Comparison of ENCODE assay signal across 8 cellular contexts in genomic region chr11:126317681-126318641, GRCh38. TPM values are rescaled to one million over a fixed set of nuclear protein-coding genes. Genes with fewer than 3 reads are reported as not detected.
DNase-seq lines count a peak whose midpoint lies in the region; ATAC-seq and TF ChIP-seq lines count a peak whose summit lies in the region.

No MANE protein-coding gene starts in this region.

- H3K4me2 ChIP-seq in BLaER1 = peak overlapping the region; percentile 91

- H3K4me1 ChIP-seq in BLaER1 (peaks cover 49% of the 10 kb centered on the region), gastrocnemius medialis (peaks cover 26 to 28% of the 10 kb centered on the region in 2 donors)

- peaks cover 30% of the 10 kb centered on the region for H3K36me3 Mint-ChIP-seq in activated T-cell treated with anti-CD3 and anti-CD28 coated beads, Interleukin-2, amount 50 U/mL, for 4 hours (ENCODE audit: insufficient read depth)

- in situ Hi-C loops in gastrocnemius medialis (cut with MboI; ENCODE audit: low sequenced_read_pairs in 4 of 4) = loop anchor here (10.0 to 25.0 kb wide), 3 partner anchors 157 to 169 kb away; no protein-coding TSS in a partner anchor

- no peaks in the 10 kb centered on the region for H3K27me3 Mint-ChIP-seq in activated T-cell treated with anti-CD3 and anti-CD28 coated beads, Interleukin-2, amount 50 U/mL, for 4 hours (ENCODE audit: low read depth)

- CTCF ChIA-PET in GM10248 (lab: Yijun Ruan, JAX) = interaction anchor here (0.7 to 4.2 kb wide), 8 partner anchors 8 to 163 kb away, joined by 3 to 28 read pairs (median 5); partner anchors contain the start of gene DCPS

- TF ChIP-seq CTCF in gastrocnemius medialis (IDR thresholded peaks at IDR 0.05 in 4 of 5, conservative IDR thresholded peaks at IDR 0.05 in 1 of 5) = no peak
- TF ChIP-seq CTCF in GM10248 (IDR thresholded peaks at IDR 0.05; ENCODE audit: control extremely low read depth, extremely low read depth, low read depth, missing control alignments) = no peak

- POLR2A ChIA-PET in GM10248 (lab: Yijun Ruan, JAX) = no interaction called here

- intact Hi-C loops in Right ventricle myocardium superior (cut with DNase I) = no loop called here
- intact Hi-C loops in gastrocnemius medialis (cut with DNase I; ENCODE audit: low total_unique reads) = loop anchor here (1.0 to 10.0 kb wide), 2 partner anchors 98 to 677 kb away; no protein-coding TSS in a partner anchor

- H3K27ac ChIP-seq in BLaER1 (peak overlapping the region; percentile 79), gastrocnemius medialis (peak overlapping the region; percentile 70 to 84 (median 82))

- ATAC-seq in GM19328 (IDR thresholded peaks at IDR 0.05; ENCODE audit: unreplicated experiment) (peak; percentile 2), HG03520 (IDR thresholded peaks at IDR 0.05; ENCODE audit: unreplicated experiment) (peak; percentile 11), Right ventricle myocardium superior (ENCODE audit: poor library complexity) (peak; percentile 92), gastrocnemius medialis (peak; percentile 89 to 92)
- ATAC-seq in activated T-cell treated with anti-CD3 and anti-CD28 coated beads, Interleukin-2, amount 50 U/mL, for 4 hours = peak; percentile 62 to 68

- no peaks in the 10 kb centered on the region for H3K27me3 ChIP-seq in BLaER1
- H3K27me3 ChIP-seq in gastrocnemius medialis = no peaks in the 10 kb centered on the region

- no peak for TF ChIP-seq POLR2A in gastrocnemius medialis (IDR thresholded peaks at IDR 0.05)

- peak overlapping the region; percentile 66 for H3K9ac ChIP-seq in BLaER1

- no peak for DNase-seq in activated T-cell treated with anti-CD3 and anti-CD28 coated beads, Interleukin-2, amount 50 U/mL, for 4 hours
- DNase-seq in Right ventricle myocardium superior (peak; percentile 87), gastrocnemius medialis (peak; percentile 71 to 84), GM10248 (ENCODE audit: extremely low spot score) (no peak), RPMI8226 (no peak)

- peaks cover 39% of the 10 kb centered on the region for H3K4me1 Mint-ChIP-seq in activated T-cell treated with anti-CD3 and anti-CD28 coated beads, Interleukin-2, amount 50 U/mL, for 4 hours (ENCODE audit: low read depth)

- H3K9me3 Mint-ChIP-seq in activated T-cell treated with anti-CD3 and anti-CD28 coated beads, Interleukin-2, amount 50 U/mL, for 4 hours = peaks cover 10% of the 10 kb centered on the region

- H4K20me1 ChIP-seq in BLaER1 = peaks cover 5% of the 10 kb centered on the region; the same call in 1 of the 2 replicates

- H3K4me3 Mint-ChIP-seq in activated T-cell treated with anti-CD3 and anti-CD28 coated beads, Interleukin-2, amount 50 U/mL, for 4 hours = peak overlapping the region; percentile 59

- H3K4me3 ChIP-seq in BLaER1 = 0 out of 2 replicates have a peak overlapping the region, but pooled peaks have one; percentile 17
- H3K4me3 ChIP-seq in gastrocnemius medialis = peak overlapping the region; percentile 9 to 41 (median 32)

- peaks cover 43% of the 10 kb centered on the region for H3K36me3 ChIP-seq in BLaER1
- H3K36me3 ChIP-seq in gastrocnemius medialis = peaks cover 0 to 7% of the 10 kb centered on the region in 2 donors

- H3K9me3 ChIP-seq in BLaER1 = peaks cover 9% of the 10 kb centered on the region
- H3K9me3 ChIP-seq in gastrocnemius medialis = no peaks in the 10 kb centered on the region

RNA-seq across cellular contexts. Expression of gene DCPS, which starts 14.1 kb away (rescaled TPM):
- total RNA-seq in activated T-cell treated with anti-CD3 and anti-CD28 coated beads, Interleukin-2, amount 50 U/mL, for 4 hours = 10 to 100 TPM; 31.4 to 37.6 (median 37.5) TPM
- total RNA-seq in Right ventricle myocardium superior (10.7 TPM), gastrocnemius medialis (10 to 100 TPM in 3 of 4 donors, 1 to 10 TPM in 1; 9.8 to 23.1 (median 11.5) TPM)

RNA-seq across cellular contexts. Expression of gene TIRAP, which starts 35.1 kb away (rescaled TPM):
- 1 to 10 TPM; 4.8 to 6.4 (median 5.4) TPM for total RNA-seq in activated T-cell treated with anti-CD3 and anti-CD28 coated beads, Interleukin-2, amount 50 U/mL, for 4 hours
- total RNA-seq in Right ventricle myocardium superior (7.2 TPM), gastrocnemius medialis (1 to 10 TPM; 4.5 to 5.8 (median 5.6) TPM)

RNA-seq across cellular contexts. Expression of gene ST3GAL4, which starts 37.5 kb away (rescaled TPM):
- 1 to 10 TPM; 7.7 to 8.2 (median 7.9) TPM for total RNA-seq in activated T-cell treated with anti-CD3 and anti-CD28 coated beads, Interleukin-2, amount 50 U/mL, for 4 hours
- 36.5 TPM for total RNA-seq in Right ventricle myocardium superior
- total RNA-seq in gastrocnemius medialis = 10 to 100 TPM in 2 of 4 donors, 1 to 10 TPM in 2; 3.4 to 12.4 (median 9.6) TPM

RNA-seq across cellular contexts. Expression of gene FOXRED1, which starts 49.0 kb away (rescaled TPM):
- 10 to 100 TPM; 51.2 to 55.5 (median 51.4) TPM for total RNA-seq in activated T-cell treated with anti-CD3 and anti-CD28 coated beads, Interleukin-2, amount 50 U/mL, for 4 hours
- 30.3 TPM for total RNA-seq in Right ventricle myocardium superior
- 10 to 100 TPM; 12.5 to 20.8 (median 16.2) TPM for total RNA-seq in gastrocnemius medialis

RNA-seq across cellular contexts. Expression of gene SRPRA, which starts 49.3 kb away (rescaled TPM):
- total RNA-seq in activated T-cell treated with anti-CD3 and anti-CD28 coated beads, Interleukin-2, amount 50 U/mL, for 4 hours = 100 to 1,000 TPM; 213 to 222 (median 214) TPM
- total RNA-seq in Right ventricle myocardium superior (57.4 TPM), gastrocnemius medialis (100 to 1,000 TPM in 1 of 4 donors, 10 to 100 TPM in 3; 72.3 to 101 (median 79.4) TPM)

Comparison
In these comparisons a context has a peak if more than half of its experiments do, and no peak if none do; other contexts are left out.
1. ATAC-seq: peak in every context shown above with its lines; median percentile 92 in Right ventricle myocardium superior; 90 in gastrocnemius medialis; 65 in activated T-cell treated with anti-CD3 and anti-CD28 coated beads, Interleukin-2, amount 50 U/mL, for 4 hours; 11 in HG03520; 2 in GM19328.
2. DNase-seq: peak in Right ventricle myocardium superior (single experiment) and gastrocnemius medialis (2 of 2); none in activated T-cell treated with anti-CD3 and anti-CD28 coated beads, Interleukin-2, amount 50 U/mL, for 4 hours (single experiment), GM10248 (single experiment) and RPMI8226 (single experiment).